In genomic region chr4:184643726-184644125, GRCh38 we compare ENCODE assay signal across 1 cellular context.
TF ChIP-seq lines count a peak whose summit lies in the region.

No MANE protein-coding gene starts in this region.

TF ChIP-seq in HEK293, 187 proteins besides CTCF, POLR2A, EP300 and RAD21 (continued from another document):
- TF ChIP-seq ZNF449 (tag by site-specific recombination; IDR thresholded peaks at IDR 0.05), result no peak
- TF ChIP-seq KLF9 (tag by site-specific recombination; IDR thresholded peaks at IDR 0.05; ENCODE audit: low read depth), result no peak
- TF ChIP-seq YY2 (tag by site-specific recombination; IDR thresholded peaks at IDR 0.05), result no peak
- no peak for TF ChIP-seq ZNF624 (tag by site-specific recombination; IDR thresholded peaks at IDR 0.05)
- TF ChIP-seq AEBP2 (tag by site-specific recombination; IDR thresholded peaks at IDR 0.05; ENCODE audit: borderline replicate concordance), result no peak
TF ChIP-seq in HEK293: peak in this region for 0.
